ENCODE assay signal across 1 cellular context in the genomic region with DNA sequence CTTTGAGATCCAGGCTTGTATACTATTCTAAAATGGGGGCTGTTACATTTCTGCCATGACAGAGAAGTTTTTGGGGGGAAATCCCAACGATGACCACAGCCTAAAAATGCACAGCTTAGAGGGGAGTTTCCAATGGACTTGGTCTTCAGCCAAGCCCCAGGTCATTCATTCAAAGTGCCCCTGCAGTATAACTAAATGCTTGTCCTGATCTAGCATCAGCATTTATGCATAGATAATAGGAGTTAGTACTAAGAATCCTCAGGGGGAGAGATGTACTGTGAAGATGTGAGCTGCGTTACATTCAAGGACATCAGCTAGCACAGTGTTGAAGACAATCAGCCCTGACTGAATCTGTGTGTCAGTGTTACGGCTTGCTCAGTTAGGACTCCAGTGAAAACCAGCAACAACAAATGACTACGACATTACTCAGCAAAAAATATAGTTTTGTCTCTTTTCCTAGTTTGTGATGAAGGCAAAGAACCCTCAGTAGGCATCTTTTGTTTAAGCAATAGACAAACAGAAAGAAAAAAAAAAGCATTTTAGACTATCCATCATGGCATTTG.
A peak's percentile ranks its signal among the peaks of the same experiment; 100 is the strongest.
TF ChIP-seq lines count a peak whose summit lies in the region.

No MANE protein-coding gene starts in this region.

TF ChIP-seq in GM12878, 131 proteins besides CTCF, POLR2A, EP300 and RAD21 (continued from another document and continues in another):
- peak; percentile 56 for TF ChIP-seq BACH1 (IDR thresholded peaks at IDR 0.05; ENCODE audit: borderline replicate concordance)
- TF ChIP-seq, protein P1, sequence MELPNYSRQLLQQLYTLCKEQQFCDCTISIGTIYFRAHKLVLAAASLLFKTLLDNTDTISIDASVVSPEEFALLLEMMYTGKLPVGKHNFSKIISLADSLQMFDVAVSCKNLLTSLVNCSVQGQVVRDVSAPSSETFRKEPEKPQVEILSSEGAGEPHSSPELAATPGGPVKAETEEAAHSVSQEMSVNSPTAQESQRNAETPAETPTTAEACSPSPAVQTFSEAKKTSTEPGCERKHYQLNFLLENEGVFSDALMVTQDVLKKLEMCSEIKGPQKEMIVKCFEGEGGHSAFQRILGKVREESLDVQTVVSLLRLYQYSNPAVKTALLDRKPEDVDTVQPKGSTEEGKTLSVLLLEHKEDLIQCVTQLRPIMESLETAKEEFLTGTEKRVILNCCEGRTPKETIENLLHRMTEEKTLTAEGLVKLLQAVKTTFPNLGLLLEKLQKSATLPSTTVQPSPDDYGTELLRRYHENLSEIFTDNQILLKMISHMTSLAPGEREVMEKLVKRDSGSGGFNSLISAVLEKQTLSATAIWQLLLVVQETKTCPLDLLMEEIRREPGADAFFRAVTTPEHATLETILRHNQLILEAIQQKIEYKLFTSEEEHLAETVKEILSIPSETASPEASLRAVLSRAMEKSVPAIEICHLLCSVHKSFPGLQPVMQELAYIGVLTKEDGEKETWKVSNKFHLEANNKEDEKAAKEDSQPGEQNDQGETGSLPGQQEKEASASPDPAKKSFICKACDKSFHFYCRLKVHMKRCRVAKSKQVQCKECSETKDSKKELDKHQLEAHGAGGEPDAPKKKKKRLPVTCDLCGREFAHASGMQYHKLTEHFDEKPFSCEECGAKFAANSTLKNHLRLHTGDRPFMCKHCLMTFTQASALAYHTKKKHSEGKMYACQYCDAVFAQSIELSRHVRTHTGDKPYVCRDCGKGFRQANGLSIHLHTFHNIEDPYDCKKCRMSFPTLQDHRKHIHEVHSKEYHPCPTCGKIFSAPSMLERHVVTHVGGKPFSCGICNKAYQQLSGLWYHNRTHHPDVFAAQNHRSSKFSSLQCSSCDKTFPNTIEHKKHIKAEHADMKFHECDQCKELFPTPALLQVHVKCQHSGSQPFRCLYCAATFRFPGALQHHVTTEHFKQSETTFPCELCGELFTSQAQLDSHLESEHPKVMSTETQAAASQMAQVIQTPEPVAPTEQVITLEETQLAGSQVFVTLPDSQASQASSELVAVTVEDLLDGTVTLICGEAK (IDR thresholded peaks at IDR 0.05; ENCODE audit: borderline replicate concordance) = no peak
- TF ChIP-seq RBBP5 (conservative IDR thresholded peaks at IDR 0.05) = no peak
- no peak for TF ChIP-seq SMC3 (IDR thresholded peaks at IDR 0.05; ENCODE audit: borderline replicate concordance, low read length)
- no peak for TF ChIP-seq HSF1 (IDR thresholded peaks at IDR 0.05; ENCODE audit: low read depth, low read length)
- no peak for TF ChIP-seq ZNF622 (IDR thresholded peaks at IDR 0.05)
- TF ChIP-seq MEF2B (IDR thresholded peaks at IDR 0.05; ENCODE audit: partially characterized antibody, poor library complexity, severe bottlenecking) = peak; percentile 52
- TF ChIP-seq SUPT20H (IDR thresholded peaks at IDR 0.05; ENCODE audit: borderline replicate concordance, control insufficient read depth, low read depth, low read length) = no peak
- TF ChIP-seq, protein P2, sequence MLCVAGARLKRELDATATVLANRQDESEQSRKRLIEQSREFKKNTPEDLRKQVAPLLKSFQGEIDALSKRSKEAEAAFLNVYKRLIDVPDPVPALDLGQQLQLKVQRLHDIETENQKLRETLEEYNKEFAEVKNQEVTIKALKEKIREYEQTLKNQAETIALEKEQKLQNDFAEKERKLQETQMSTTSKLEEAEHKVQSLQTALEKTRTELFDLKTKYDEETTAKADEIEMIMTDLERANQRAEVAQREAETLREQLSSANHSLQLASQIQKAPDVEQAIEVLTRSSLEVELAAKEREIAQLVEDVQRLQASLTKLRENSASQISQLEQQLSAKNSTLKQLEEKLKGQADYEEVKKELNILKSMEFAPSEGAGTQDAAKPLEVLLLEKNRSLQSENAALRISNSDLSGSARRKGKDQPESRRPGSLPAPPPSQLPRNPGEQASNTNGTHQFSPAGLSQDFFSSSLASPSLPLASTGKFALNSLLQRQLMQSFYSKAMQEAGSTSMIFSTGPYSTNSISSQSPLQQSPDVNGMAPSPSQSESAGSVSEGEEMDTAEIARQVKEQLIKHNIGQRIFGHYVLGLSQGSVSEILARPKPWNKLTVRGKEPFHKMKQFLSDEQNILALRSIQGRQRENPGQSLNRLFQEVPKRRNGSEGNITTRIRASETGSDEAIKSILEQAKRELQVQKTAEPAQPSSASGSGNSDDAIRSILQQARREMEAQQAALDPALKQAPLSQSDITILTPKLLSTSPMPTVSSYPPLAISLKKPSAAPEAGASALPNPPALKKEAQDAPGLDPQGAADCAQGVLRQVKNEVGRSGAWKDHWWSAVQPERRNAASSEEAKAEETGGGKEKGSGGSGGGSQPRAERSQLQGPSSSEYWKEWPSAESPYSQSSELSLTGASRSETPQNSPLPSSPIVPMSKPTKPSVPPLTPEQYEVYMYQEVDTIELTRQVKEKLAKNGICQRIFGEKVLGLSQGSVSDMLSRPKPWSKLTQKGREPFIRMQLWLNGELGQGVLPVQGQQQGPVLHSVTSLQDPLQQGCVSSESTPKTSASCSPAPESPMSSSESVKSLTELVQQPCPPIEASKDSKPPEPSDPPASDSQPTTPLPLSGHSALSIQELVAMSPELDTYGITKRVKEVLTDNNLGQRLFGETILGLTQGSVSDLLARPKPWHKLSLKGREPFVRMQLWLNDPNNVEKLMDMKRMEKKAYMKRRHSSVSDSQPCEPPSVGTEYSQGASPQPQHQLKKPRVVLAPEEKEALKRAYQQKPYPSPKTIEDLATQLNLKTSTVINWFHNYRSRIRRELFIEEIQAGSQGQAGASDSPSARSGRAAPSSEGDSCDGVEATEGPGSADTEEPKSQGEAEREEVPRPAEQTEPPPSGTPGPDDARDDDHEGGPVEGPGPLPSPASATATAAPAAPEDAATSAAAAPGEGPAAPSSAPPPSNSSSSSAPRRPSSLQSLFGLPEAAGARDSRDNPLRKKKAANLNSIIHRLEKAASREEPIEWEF (IDR thresholded peaks at IDR 0.05; ENCODE audit: insufficient replicate concordance, low read depth, low read length) = no peak
- no peak for TF ChIP-seq ASH2L (IDR thresholded peaks at IDR 0.05; ENCODE audit: borderline replicate concordance, low read depth)
- no peak for TF ChIP-seq ZSCAN29 (IDR thresholded peaks at IDR 0.05)
- TF ChIP-seq, protein P3, sequence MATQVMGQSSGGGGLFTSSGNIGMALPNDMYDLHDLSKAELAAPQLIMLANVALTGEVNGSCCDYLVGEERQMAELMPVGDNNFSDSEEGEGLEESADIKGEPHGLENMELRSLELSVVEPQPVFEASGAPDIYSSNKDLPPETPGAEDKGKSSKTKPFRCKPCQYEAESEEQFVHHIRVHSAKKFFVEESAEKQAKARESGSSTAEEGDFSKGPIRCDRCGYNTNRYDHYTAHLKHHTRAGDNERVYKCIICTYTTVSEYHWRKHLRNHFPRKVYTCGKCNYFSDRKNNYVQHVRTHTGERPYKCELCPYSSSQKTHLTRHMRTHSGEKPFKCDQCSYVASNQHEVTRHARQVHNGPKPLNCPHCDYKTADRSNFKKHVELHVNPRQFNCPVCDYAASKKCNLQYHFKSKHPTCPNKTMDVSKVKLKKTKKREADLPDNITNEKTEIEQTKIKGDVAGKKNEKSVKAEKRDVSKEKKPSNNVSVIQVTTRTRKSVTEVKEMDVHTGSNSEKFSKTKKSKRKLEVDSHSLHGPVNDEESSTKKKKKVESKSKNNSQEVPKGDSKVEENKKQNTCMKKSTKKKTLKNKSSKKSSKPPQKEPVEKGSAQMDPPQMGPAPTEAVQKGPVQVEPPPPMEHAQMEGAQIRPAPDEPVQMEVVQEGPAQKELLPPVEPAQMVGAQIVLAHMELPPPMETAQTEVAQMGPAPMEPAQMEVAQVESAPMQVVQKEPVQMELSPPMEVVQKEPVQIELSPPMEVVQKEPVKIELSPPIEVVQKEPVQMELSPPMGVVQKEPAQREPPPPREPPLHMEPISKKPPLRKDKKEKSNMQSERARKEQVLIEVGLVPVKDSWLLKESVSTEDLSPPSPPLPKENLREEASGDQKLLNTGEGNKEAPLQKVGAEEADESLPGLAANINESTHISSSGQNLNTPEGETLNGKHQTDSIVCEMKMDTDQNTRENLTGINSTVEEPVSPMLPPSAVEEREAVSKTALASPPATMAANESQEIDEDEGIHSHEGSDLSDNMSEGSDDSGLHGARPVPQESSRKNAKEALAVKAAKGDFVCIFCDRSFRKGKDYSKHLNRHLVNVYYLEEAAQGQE (IDR thresholded peaks at IDR 0.05; ENCODE audit: low read depth, low read length) = no peak
- no peak for TF ChIP-seq CHD1 (IDR thresholded peaks at IDR 0.05; ENCODE audit: low read depth, low read length)
- no peak for TF ChIP-seq MYC (IDR thresholded peaks at IDR 0.05; ENCODE audit: insufficient read depth, insufficient read length, insufficient replicate concordance, low read length, severe bottlenecking)
- TF ChIP-seq BCLAF1 (IDR thresholded peaks at IDR 0.05) = no peak
- peak; percentile 93 for TF ChIP-seq POU2F2 (IDR thresholded peaks at IDR 0.05; ENCODE audit: borderline replicate concordance, low read depth, low read length)
- TF ChIP-seq LARP7 (IDR thresholded peaks at IDR 0.05) = no peak
- no peak for TF ChIP-seq KAT2A (conservative IDR thresholded peaks at IDR 0.05; ENCODE audit: control insufficient read depth, low read depth, low read length)
- TF ChIP-seq, protein P4, sequence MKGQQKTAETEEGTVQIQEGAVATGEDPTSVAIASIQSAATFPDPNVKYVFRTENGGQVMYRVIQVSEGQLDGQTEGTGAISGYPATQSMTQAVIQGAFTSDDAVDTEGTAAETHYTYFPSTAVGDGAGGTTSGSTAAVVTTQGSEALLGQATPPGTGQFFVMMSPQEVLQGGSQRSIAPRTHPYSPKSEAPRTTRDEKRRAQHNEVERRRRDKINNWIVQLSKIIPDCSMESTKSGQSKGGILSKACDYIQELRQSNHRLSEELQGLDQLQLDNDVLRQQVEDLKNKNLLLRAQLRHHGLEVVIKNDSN (IDR thresholded peaks at IDR 0.05; ENCODE audit: borderline replicate concordance, extremely low read length, insufficient read depth, low read depth, low read length) = no peak
- TF ChIP-seq ZBTB11 (CRISPR knock-in tag; IDR thresholded peaks at IDR 0.05) = no peak
- TF ChIP-seq, protein P5, sequence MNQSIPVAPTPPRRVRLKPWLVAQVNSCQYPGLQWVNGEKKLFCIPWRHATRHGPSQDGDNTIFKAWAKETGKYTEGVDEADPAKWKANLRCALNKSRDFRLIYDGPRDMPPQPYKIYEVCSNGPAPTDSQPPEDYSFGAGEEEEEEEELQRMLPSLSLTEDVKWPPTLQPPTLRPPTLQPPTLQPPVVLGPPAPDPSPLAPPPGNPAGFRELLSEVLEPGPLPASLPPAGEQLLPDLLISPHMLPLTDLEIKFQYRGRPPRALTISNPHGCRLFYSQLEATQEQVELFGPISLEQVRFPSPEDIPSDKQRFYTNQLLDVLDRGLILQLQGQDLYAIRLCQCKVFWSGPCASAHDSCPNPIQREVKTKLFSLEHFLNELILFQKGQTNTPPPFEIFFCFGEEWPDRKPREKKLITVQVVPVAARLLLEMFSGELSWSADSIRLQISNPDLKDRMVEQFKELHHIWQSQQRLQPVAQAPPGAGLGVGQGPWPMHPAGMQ (IDR thresholded peaks at IDR 0.05; ENCODE audit: borderline replicate concordance) = no peak
- peak; percentile 38 for TF ChIP-seq IKZF1 (conservative IDR thresholded peaks at IDR 0.05)
- no peak; the same call in 1 of the 2 replicates for TF ChIP-seq JUNB (IDR thresholded peaks at IDR 0.05)
- TF ChIP-seq SMAD5 (IDR thresholded peaks at IDR 0.05; ENCODE audit: low read depth) = peak; percentile 57; the same call in 1 of the 2 replicates
- TF ChIP-seq FOS (IDR thresholded peaks at IDR 0.05; ENCODE audit: borderline replicate concordance, extremely low read depth, insufficient read length) = no peak
- no peak for TF ChIP-seq RB1 (IDR thresholded peaks at IDR 0.05; ENCODE audit: borderline replicate concordance)
- no peak for TF ChIP-seq MTA3 (IDR thresholded peaks at IDR 0.05; ENCODE audit: borderline replicate concordance, low read length)
